ENCODE assay signal across 11 cellular contexts in the genomic region with DNA sequence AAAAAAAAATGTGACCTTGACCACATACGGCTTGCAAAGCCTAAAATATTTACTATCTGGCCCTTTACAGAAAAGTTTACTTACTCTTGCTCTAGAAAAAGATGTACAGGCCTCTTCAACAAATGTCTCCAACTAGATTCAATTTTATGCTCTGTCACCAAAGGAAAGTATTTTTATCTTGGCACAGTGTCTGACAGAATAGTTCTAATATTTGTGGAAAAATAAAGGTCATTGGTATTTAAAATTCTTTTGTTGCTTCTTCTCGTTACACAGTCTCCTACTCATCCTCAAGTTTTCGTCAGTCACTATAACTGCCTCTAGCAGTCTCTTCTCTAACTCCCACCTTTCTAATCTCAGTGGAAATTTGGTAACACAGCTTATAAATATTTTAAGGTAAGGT. TPM values are rescaled to one million over a fixed set of nuclear protein-coding genes. Genes with fewer than 3 reads are reported as not detected.
DNase-seq lines count a peak whose midpoint lies in the region; ATAC-seq and TF ChIP-seq lines count a peak whose summit lies in the region.
"Had no signal": no experiment of that assay in that cellular context is flagged by ENCODE, and none has a peak within 500 bp of the region (broad histone marks: within the 10 kb centered on the region; RNA-seq: fewer than 3 reads in every experiment).

No MANE protein-coding gene starts in this region.

- H3K27me3 ChIP-seq in smooth muscle cell (ENCODE audit: low read depth), result no peaks in the 10 kb centered on the region

- peak; percentile 71 for DNase-seq in GM04503 (ENCODE audit: low read depth)
- no peak for DNase-seq in T-helper 17 cell
- DNase-seq in fibroblast of the aortic adventitia (ENCODE audit: low read depth), result peak; percentile 42
- no peak for DNase-seq in smooth muscle cell (lab: John Stamatoyannopoulos, UW; ENCODE audit: unreplicated experiment)
- no peak for DNase-seq in HuH-7.5 (ENCODE audit: low spot score)
- DNase-seq in substantia nigra (lab: John Stamatoyannopoulos, UW), result no peak
- DNase-seq in SK-N-DZ (ENCODE audit: low spot score), result no peak
- DNase-seq: NCI-H2171 treated with DMSO at 0.1 percent for 48 hours; stimulated activated CD4-positive, alpha-beta T cell treated with anti-CD3 and anti-CD28 coated beads, Interleukin-15, amount 100 ng/mL, for 24 hours; T1000 had no signal

- no peaks in the 10 kb centered on the region for H3K36me3 ChIP-seq in smooth muscle cell (ENCODE audit: low read depth)

- peaks cover 5% of the 10 kb centered on the region for H3F3A ChIP-seq in smooth muscle cell (ENCODE audit: low read depth)

- 54% methylated on average over 3 of the region's 3 CpGs for WGBS in smooth muscle cell (ENCODE audit: low lambda C conversion rate)

- H3K79me2 ChIP-seq in smooth muscle cell (ENCODE audit: low read depth), result peaks cover 21% of the 10 kb centered on the region

- H3K4me1 ChIP-seq in smooth muscle cell (ENCODE audit: low read depth), result peaks cover 6% of the 10 kb centered on the region

- H4K20me1 ChIP-seq in smooth muscle cell (ENCODE audit: low read depth), result no peaks in the 10 kb centered on the region

- H3K9me3 ChIP-seq in T-helper 17 cell (ENCODE audit: control insufficient read depth, low read length, poor library complexity, severe bottlenecking) (no peaks in the 10 kb centered on the region), smooth muscle cell (replicated peaks; ENCODE audit: low read depth) (no peaks in the 10 kb centered on the region)

- ATAC-seq in T-helper 17 cell, result no peak
- ATAC-seq: GM12878 had no signal

- TF ChIP-seq CTCF in fibroblast of the aortic adventitia (IDR thresholded peaks at IDR 0.05; ENCODE audit: insufficient read depth, low read length) (no peak), smooth muscle cell (IDR thresholded peaks at IDR 0.05; ENCODE audit: borderline replicate concordance, insufficient read depth, poor library complexity, severe bottlenecking) (no peak)

- H3K4me2 ChIP-seq in smooth muscle cell, result peak overlapping the region; percentile 86

- H3K4me3 ChIP-seq in fibroblast of the aortic adventitia (ENCODE audit: low read depth, low read length) (no peak overlapping the region), smooth muscle cell (peak overlapping the region; percentile 68)

- H3K9ac ChIP-seq in smooth muscle cell (ENCODE audit: low read depth), result no peak overlapping the region

- peaks cover 33% of the 10 kb centered on the region for H3K4me1 Mint-ChIP-seq in T-helper 17 cell

- no peak overlapping the region for H3K4me3 Mint-ChIP-seq in T-helper 17 cell

- H3K36me3 Mint-ChIP-seq in T-helper 17 cell (ENCODE audit: low read depth), result no peaks in the 10 kb centered on the region

- H2AFZ ChIP-seq in smooth muscle cell (ENCODE audit: low read depth), result no peak overlapping the region

- H3K27ac Mint-ChIP-seq in T-helper 17 cell, result peak overlapping the region; percentile 98

- H3K27me3 Mint-ChIP-seq in T-helper 17 cell, result no peaks in the 10 kb centered on the region

- H3K27ac ChIP-seq in smooth muscle cell (ENCODE audit: low read depth) (peak overlapping the region; percentile 10), substantia nigra (ENCODE audit: low read depth, low read length, poor library complexity, severe bottlenecking) (no peak overlapping the region)

RNA-seq across cellular contexts. Expression of a gene that starts 1.4 kb away (rescaled TPM):
- 1 to 10 TPM; 7.0 to 8.2 TPM for total RNA-seq in T-helper 17 cell
- total RNA-seq in fibroblast of the aortic adventitia (ENCODE audit: low replicate concordance), result 1.3 and 1.4 TPM in 2 replicates
- total RNA-seq in smooth muscle cell, result 0.13 and 1.0 TPM in 2 replicates
- polyA plus RNA-seq in smooth muscle cell, result 1.7 and 3.3 TPM in 2 replicates
- polyA plus RNA-seq in SK-N-DZ (2014; cell fraction: cytosol; rRNA removed), result 1.5 and 3.1 TPM in 2 replicates
- polyA plus RNA-seq in SK-N-DZ (2014; cell fraction: nucleus; rRNA removed), result 0.12 and 0.82 TPM in 2 replicates

RNA-seq across cellular contexts. Expression of a gene that starts 1.7 kb away (rescaled TPM):
- total RNA-seq in T-helper 17 cell, result 10 to 100 TPM; 44.8 to 46.0 TPM
- total RNA-seq in fibroblast of the aortic adventitia (ENCODE audit: low replicate concordance), result 18.8 and 45.3 TPM in 2 replicates
- total RNA-seq in smooth muscle cell, result 29.1 and 39.3 TPM in 2 replicates
- 26.5 and 35.2 TPM in 2 replicates for polyA plus RNA-seq in smooth muscle cell
- polyA plus RNA-seq in SK-N-DZ (2014; cell fraction: cytosol; rRNA removed), result 19.3 and 25.0 TPM in 2 replicates
- 7.1 and 9.3 TPM in 2 replicates for polyA plus RNA-seq in SK-N-DZ (2014; cell fraction: nucleus; rRNA removed)

Comparison
In these comparisons a context has a peak if more than half of its experiments do, and no peak if none do; other contexts are left out.
1. DNase-seq: peak in GM04503 (single experiment) and fibroblast of the aortic adventitia (single experiment); none in T-helper 17 cell (0 of 3), smooth muscle cell (single experiment), HuH-7.5 (single experiment), substantia nigra (0 of 49) and SK-N-DZ (single experiment).